32 cellular contexts compared by ENCODE assay signal in genomic region chr4:161990721-161991120, GRCh38.
"Had no signal": no experiment of that assay in that cellular context is flagged by ENCODE, and none has a peak within 500 bp of the region (broad histone marks: within the 10 kb centered on the region; RNA-seq: fewer than 3 reads in every experiment).

No MANE protein-coding gene starts in this region.

- H3K9me3 ChIP-seq: ascending aorta, MG63, SJCRH30 had no signal

- ATAC-seq: activated CD8-positive, alpha-beta T cell treated with anti-CD3 and anti-CD28 coated beads for 36 hours had no signal

- H3K27ac ChIP-seq: ascending aorta, PC-9, SJCRH30, SK-N-MC, WERI-Rb-1 had no signal

- H3K36me3 Mint-ChIP-seq: activated naive CD4-positive, alpha-beta T cell treated with anti-CD3 and anti-CD28 coated beads, Interleukin-2, amount 50 U/mL, for 24 hours; activated naive CD8-positive, alpha-beta T cell treated with anti-CD3 and anti-CD28 coated beads, Interleukin-2, amount 10 ng/mL, durations not matched to agents 7 days and 5 days had no signal

- H3K27me3 ChIP-seq: ascending aorta, MG63, SJCRH30 had no signal

- DNase-seq: activated CD4-positive, alpha-beta T cell treated with anti-CD3 and anti-CD28 coated beads, Interleukin-2, amount 10 ng/mL, durations not matched to agents 24 days and 14 days; activated CD4-positive, alpha-beta T cell treated with anti-CD3 and anti-CD28 coated beads, Interleukin-2, amount 50 U/mL, for 4 hours; activated CD8-positive, alpha-beta T cell treated with anti-CD3 and anti-CD28 coated beads for 36 hours; activated gamma-delta T cell; activated naive CD4-positive, alpha-beta T cell treated with Interleukin-2 at 50 U/mL for 16 hours; activated naive CD8-positive, alpha-beta T cell treated with anti-CD3 and anti-CD28 coated beads, Interleukin-2, amount 10 ng/mL, durations not matched to agents 7 days and 5 days; activated T-cell treated with anti-CD3 and anti-CD28 coated beads, Interleukin-2, amount 50 U/mL, for 1 hour; amygdala; caudate nucleus; cerebellar nuclear complex; Karpas-422; KBM-7; MG63; NCI-H1048; NCI-H146; NCI-H187; NCI-H2029 treated with DMSO at 0.1 percent for 48 hours; NCI-H2107; NCI-H226; NCI-H446 treated with DMSO at 0.1 percent for 48 hours; NCI-H524; NK-92 treated with Interleukin-12 subunit alpha and Interleukin-12 subunit beta, amount 100 ng/mL, for 24 hours; PC-9; SHP77; SJCRH30; T1000; WERI-Rb-1 had no signal

- H3K4me1 ChIP-seq: ascending aorta, SJCRH30 had no signal

- H3K4me1 Mint-ChIP-seq: activated CD4-positive, alpha-beta T cell treated with anti-CD3 and anti-CD28 coated beads, Interleukin-2, amount 10 ng/mL, durations not matched to agents 24 days and 14 days; activated naive CD4-positive, alpha-beta T cell treated with anti-CD3 and anti-CD28 coated beads, Interleukin-2, amount 50 U/mL, for 24 hours; activated naive CD8-positive, alpha-beta T cell treated with anti-CD3 and anti-CD28 coated beads, Interleukin-2, amount 10 ng/mL, durations not matched to agents 7 days and 5 days had no signal

- H3K4me3 ChIP-seq: ascending aorta, MG63, PC-9, SJCRH30, SK-N-MC had no signal

- H3K9me3 Mint-ChIP-seq: activated CD4-positive, alpha-beta T cell treated with anti-CD3 and anti-CD28 coated beads, Interleukin-2, amount 10 ng/mL, durations not matched to agents 24 days and 14 days had no signal

- H3K4me2 ChIP-seq: PC-9 had no signal

- H3K4me3 Mint-ChIP-seq: activated CD4-positive, alpha-beta T cell treated with anti-CD3 and anti-CD28 coated beads, Interleukin-2, amount 10 ng/mL, durations not matched to agents 24 days and 14 days; activated CD8-positive, alpha-beta T cell treated with anti-CD3 and anti-CD28 coated beads for 36 hours; activated naive CD4-positive, alpha-beta T cell treated with anti-CD3 and anti-CD28 coated beads, Interleukin-2, amount 50 U/mL, for 24 hours; activated naive CD8-positive, alpha-beta T cell treated with anti-CD3 and anti-CD28 coated beads, Interleukin-2, amount 10 ng/mL, durations not matched to agents 7 days and 5 days had no signal

- H3K36me3 ChIP-seq: ascending aorta, MG63, SJCRH30, WERI-Rb-1 had no signal

- FAIRE-seq: RCC 7860 had no signal

- H3K27ac Mint-ChIP-seq: activated CD4-positive, alpha-beta T cell treated with anti-CD3 and anti-CD28 coated beads, Interleukin-2, amount 10 ng/mL, durations not matched to agents 24 days and 14 days; activated CD8-positive, alpha-beta T cell treated with anti-CD3 and anti-CD28 coated beads for 36 hours; activated naive CD4-positive, alpha-beta T cell treated with anti-CD3 and anti-CD28 coated beads, Interleukin-2, amount 50 U/mL, for 24 hours; activated naive CD8-positive, alpha-beta T cell treated with anti-CD3 and anti-CD28 coated beads, Interleukin-2, amount 10 ng/mL, durations not matched to agents 7 days and 5 days; activated T-helper 2 cell treated with anti-CD3 and anti-CD28 coated beads, Interferon-gamma antibody, Interleukin-2, Interleukin-4, amounts not matched to agents 10 μg/mL and 5 μg/mL and 100 μg/mL, durations not matched to agents 14 hours and 24 hours and 36 hours had no signal

- H2AFZ ChIP-seq: PC-9 had no signal
